25 cellular contexts compared by ENCODE assay signal in the genomic region with DNA sequence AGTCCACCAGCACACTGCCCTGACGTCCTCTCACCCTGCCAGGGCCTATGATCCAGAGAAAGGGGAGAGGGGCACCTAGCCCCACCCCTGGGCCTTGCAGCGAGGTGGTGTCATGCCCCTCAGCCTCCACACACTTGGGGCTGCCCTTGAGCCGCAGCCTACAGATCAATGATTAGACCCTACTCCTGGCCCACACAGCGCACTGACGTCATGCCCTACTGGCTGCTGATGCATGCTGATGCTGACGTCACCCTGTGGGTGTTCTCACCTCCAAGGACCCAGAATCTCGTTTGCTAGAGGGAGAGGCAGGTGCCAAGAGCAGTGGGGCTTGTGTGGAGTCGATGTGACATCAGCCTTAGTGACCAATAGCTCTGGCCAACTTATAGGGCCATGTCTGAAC. TPM values are rescaled to one million over a fixed set of nuclear protein-coding genes. Genes with fewer than 3 reads are reported as not detected.
DNase-seq lines count a peak whose midpoint lies in the region; ATAC-seq, FAIRE-seq and TF ChIP-seq lines count a peak whose summit lies in the region.
"Had no signal": no experiment of that assay in that cellular context is flagged by ENCODE, and none has a peak within 500 bp of the region (broad histone marks: within the 10 kb centered on the region; RNA-seq: fewer than 3 reads in every experiment).

No MANE protein-coding gene starts in this region.

- no peak overlapping the region for H2BK15ac ChIP-seq in neuronal stem cell (ENCODE audit: low read length)

- no peak overlapping the region for H4K8ac ChIP-seq in neuronal stem cell (ENCODE audit: low read depth, low read length)

- peak overlapping the region; percentile 19 for H3K18ac ChIP-seq in neuronal stem cell (ENCODE audit: low read length)

- H2BK120ac ChIP-seq in neuronal stem cell (ENCODE audit: low read depth, low read length) = no peak overlapping the region

- TF ChIP-seq CTCF in HFFc6 (IDR thresholded peaks at IDR 0.05) (no peak), GM12878 (IDR thresholded peaks at IDR 0.05 in 2 of 3, conservative IDR thresholded peaks at IDR 0.05 in 1 of 3; ENCODE audit: control insufficient read depth in 2 of 3, extremely low read depth in 1 of 3, insufficient read depth in 1 of 3, low read depth in 3 of 3, low read length in 3 of 3) (no peak), upper lobe of left lung (IDR thresholded peaks at IDR 0.05) (no peak), progenitor cell of endocrine pancreas (IDR thresholded peaks at IDR 0.05; ENCODE audit: unreplicated experiment) (no peak)

- no peak overlapping the region for H3K9ac ChIP-seq in GM12878 (ENCODE audit: control insufficient read depth, insufficient read depth, low read length)
- H3K9ac ChIP-seq in neuronal stem cell (ENCODE audit: low read depth, low read length, poor library complexity) = peak overlapping the region; percentile 70
- H3K9ac ChIP-seq: BLaER1 treated with 17β-estradiol and CSF1 and Interleukin-3, amounts not matched to agents 10 nM and 100 nM had no signal

- no peak overlapping the region for H3K4me3 ChIP-seq in GM12878
- H3K4me3 ChIP-seq in neuronal stem cell (ENCODE audit: low read length in 2 of 2) = no peak overlapping the region
- no peak overlapping the region for H3K4me3 ChIP-seq in upper lobe of left lung
- H3K4me3 ChIP-seq: BLaER1 treated with 17β-estradiol and CSF1 and Interleukin-3, amounts not matched to agents 10 nM and 100 nM had no signal

- no peak overlapping the region for H4K91ac ChIP-seq in neuronal stem cell (ENCODE audit: low read depth, low read length, poor library complexity)

- no peaks in the 10 kb centered on the region for H3K36me3 ChIP-seq in GM12878 (ENCODE audit: control insufficient read depth in 2 of 2, insufficient read depth in 2 of 2, low read length in 1 of 2)
- H3K36me3 ChIP-seq in neuronal stem cell (replicated peaks in 1 of 2; ENCODE audit: control insufficient read depth in 2 of 2, insufficient read depth in 2 of 2, low read length in 2 of 2) = no peaks in the 10 kb centered on the region
- no peaks in the 10 kb centered on the region for H3K36me3 ChIP-seq in upper lobe of left lung
- H3K36me3 ChIP-seq: BLaER1 treated with 17β-estradiol and CSF1 and Interleukin-3, amounts not matched to agents 10 nM and 100 nM had no signal

- BruUV-seq in GM12878 (replicated peaks; lab: Mats Ljungman, UMichigan) = no TSS peak

- H3K27ac ChIP-seq in GM12878 (ENCODE audit: control insufficient read depth, insufficient read depth) = no peak overlapping the region
- H3K27ac ChIP-seq in neuronal stem cell (replicated peaks; ENCODE audit: low read length) = no peak overlapping the region
- H3K27ac ChIP-seq in upper lobe of left lung = no peak overlapping the region
- H3K27ac ChIP-seq: BLaER1 treated with 17β-estradiol and CSF1 and Interleukin-3, amounts not matched to agents 10 nM and 100 nM had no signal

- no peak for TF ChIP-seq POLR2A in GM12878 (IDR thresholded peaks at IDR 0.05; ENCODE audit: low read depth, low read length)
- TF ChIP-seq POLR2A in upper lobe of left lung (IDR thresholded peaks at IDR 0.05) = no peak

- H3K27ac Mint-ChIP-seq in HFFc6 (0 out of 2 replicates have a peak overlapping the region, but pooled peaks have one; percentile 6), progenitor cell of endocrine pancreas (no peak overlapping the region)
- H3K27ac Mint-ChIP-seq: CD4-positive, alpha-beta T cell; IgD-negative memory B cell had no signal

- POLR2A ChIA-PET in GM12878 (lab: Charles Lee) = no interaction called here

- H3K27me3 ChIP-seq in GM12878 (replicated peaks in 1 of 2; ENCODE audit: control insufficient read depth in 2 of 2, insufficient read depth in 2 of 2, low read length in 1 of 2) = no peaks in the 10 kb centered on the region
- no peaks in the 10 kb centered on the region for H3K27me3 ChIP-seq in neuronal stem cell (ENCODE audit: control insufficient read depth in 3 of 3, insufficient read depth in 3 of 3, low read depth in 1 of 3, low read length in 3 of 3)
- no peaks in the 10 kb centered on the region for H3K27me3 ChIP-seq in upper lobe of left lung
- H3K27me3 ChIP-seq: BLaER1 treated with 17β-estradiol and CSF1 and Interleukin-3, amounts not matched to agents 10 nM and 100 nM had no signal

- TF ChIP-seq RAD21 in GM12878 (IDR thresholded peaks at IDR 0.05; ENCODE audit: insufficient read depth, low read depth, low read length) = no peak

- H3K79me1 ChIP-seq in neuronal stem cell (ENCODE audit: low read depth, low read length) = no peaks in the 10 kb centered on the region

- RAD21 ChIA-PET in GM12878 (lab: Charles Lee; ENCODE audit: unreplicated experiment) = no interaction called here

- H3K9me3 ChIP-seq in GM12878 (replicated peaks; ENCODE audit: control insufficient read depth, insufficient read depth, low read length) (no peaks in the 10 kb centered on the region), neuronal stem cell (replicated peaks in 1 of 2; ENCODE audit: control insufficient read depth in 2 of 2, insufficient read depth in 1 of 2, low read depth in 1 of 2, low read length in 2 of 2) (no peaks in the 10 kb centered on the region), upper lobe of left lung (no peaks in the 10 kb centered on the region)
- H3K9me3 ChIP-seq: BLaER1 treated with 17β-estradiol and CSF1 and Interleukin-3, amounts not matched to agents 10 nM and 100 nM had no signal

- H3K14ac ChIP-seq in neuronal stem cell (ENCODE audit: low read length) = peak overlapping the region; percentile 39

- H2BK5ac ChIP-seq in neuronal stem cell (ENCODE audit: low read length) = no peak overlapping the region

- peaks cover 5% of the 10 kb centered on the region; the same call in 1 of the 2 replicates for H3K36me3 Mint-ChIP-seq in HFFc6 (ENCODE audit: low read depth)
- no peaks in the 10 kb centered on the region for H3K36me3 Mint-ChIP-seq in progenitor cell of endocrine pancreas (ENCODE audit: insufficient read depth)

- SMC1A ChIA-PET in GM12878 (lab: Charles Lee; ENCODE audit: uncharacterized antibody, unreplicated experiment) = no interaction called here

- H2AFZ ChIP-seq in GM12878 (ENCODE audit: control insufficient read depth, low read depth, low read length) (no peak overlapping the region), neuronal stem cell (ENCODE audit: low read length) (no peak overlapping the region)

- 39% methylated on average over 8 of the region's 8 CpGs for WGBS in GM12878 (ENCODE audit: insufficient coverage, insufficient replicate concordance, low lambda C conversion rate, missing lambda C conversion rate)
- no CpG with 5 or more reads among the region's 8 CpGs for WGBS in neuronal stem cell (ENCODE audit: extremely low coverage in 2 of 2, insufficient read length in 2 of 2, insufficient replicate concordance in 1 of 2), 2 donors
- WGBS in upper lobe of left lung, 2 donors = 87 to 90% methylated on average over 5 to 8 of the region's 8 CpGs

- H3K23ac ChIP-seq in neuronal stem cell (ENCODE audit: low read depth, low read length, poor library complexity) = no peak overlapping the region

- H3K4me2 ChIP-seq in GM12878 (ENCODE audit: control insufficient read depth, insufficient read depth) (no peak overlapping the region), neuronal stem cell (ENCODE audit: insufficient read depth, low read length, poor library complexity, severe bottlenecking) (no peak overlapping the region)
- H3K4me2 ChIP-seq: BLaER1 treated with 17β-estradiol and CSF1 and Interleukin-3, amounts not matched to agents 10 nM and 100 nM had no signal

- ATAC-seq in GM12878 (peak; percentile 15; the same call in 1 of the 3 replicates), upper lobe of left lung (ENCODE audit: low FRiP score in 2 of 2) (peak; percentile 10 to 53)
- ATAC-seq: PC-3, SK-N-SH treated with all-trans-retinoic acid at 6 μM for 48 hours had no signal

- CTCF ChIA-PET in GM12878 (lab: Yijun Ruan, JAX) = interaction anchor here (0.6 kb wide), 1 partner anchor 10 kb away, joined by 3 read pairs; no protein-coding TSS in a partner anchor

- H3K9me3 Mint-ChIP-seq in HFFc6 = peaks cover 4% of the 10 kb centered on the region; the same call in 1 of the 2 replicates
- no peaks in the 10 kb centered on the region for H3K9me3 Mint-ChIP-seq in progenitor cell of endocrine pancreas (ENCODE audit: low read depth)
- H3K9me3 Mint-ChIP-seq: CD4-positive, alpha-beta T cell; IgD-negative memory B cell had no signal

- H3K27me3 Mint-ChIP-seq in HFFc6 (ENCODE audit: insufficient read depth) = no peaks in the 10 kb centered on the region
- H3K27me3 Mint-ChIP-seq in progenitor cell of endocrine pancreas = no peaks in the 10 kb centered on the region
- H3K27me3 Mint-ChIP-seq: CD4-positive, alpha-beta T cell; IgD-negative memory B cell had no signal

- no peaks in the 10 kb centered on the region for H3K79me2 ChIP-seq in GM12878 (ENCODE audit: control insufficient read depth, insufficient read depth, low read length)

- no peak for FAIRE-seq in GM12878 (lab: Jason Lieb, UNC)
- FAIRE-seq: A204.1, H54 had no signal

- H4K20me1 ChIP-seq in GM12878 (ENCODE audit: control insufficient read depth, insufficient read depth) = no peaks in the 10 kb centered on the region
- H4K20me1 ChIP-seq: BLaER1 treated with 17β-estradiol and CSF1 and Interleukin-3, amounts not matched to agents 10 nM and 100 nM had no signal

- TF ChIP-seq EP300 in GM12878 (IDR thresholded peaks at IDR 0.05; ENCODE audit: borderline replicate concordance in 1 of 2, control insufficient read depth in 1 of 2, low read depth in 2 of 2, low read length in 2 of 2) = no peak
- no peak for TF ChIP-seq EP300 in upper lobe of left lung (IDR thresholded peaks at IDR 0.05)

- DNase-seq in HFFc6 (no peak), GM12878 (ENCODE audit: low read depth, low spot score) (no peak), neuronal stem cell (ENCODE audit: low spot score) (no peak), upper lobe of left lung (peak in 1 of 2 donors; percentile 32), SW 1271 (lab: John Stamatoyannopoulos, UW) (no peak), progenitor cell of endocrine pancreas (ENCODE audit: low spot score, unreplicated experiment) (no peak)
- no peak for DNase-seq in stimulated activated CD4-positive, alpha-beta T cell treated with anti-CD3 and anti-CD28 coated beads, Interleukin-2, amount 100 ng/mL, for 24 hours
- DNase-seq: CD4-positive, alpha-beta T cell; COR-L47; DMS53; NCI-H1092; NCI-H1417 treated with DMSO at 0.1 percent for 48 hours; NCI-H187; NCI-H2081 treated with DMSO at 0.1 percent for 48 hours; NCI-H2171 treated with DMSO at 0.1 percent for 48 hours; NCI-H345; NCI-H510A treated with DMSO at 0.1 percent for 48 hours; PC-3 had no signal

- no peak overlapping the region for H3K4ac ChIP-seq in neuronal stem cell (ENCODE audit: low read length)

- H2AK5ac ChIP-seq in neuronal stem cell (ENCODE audit: low read depth, low read length) = no peak overlapping the region

- H3K4me1 ChIP-seq in GM12878 (ENCODE audit: control insufficient read depth, insufficient read depth, low read length) = no peaks in the 10 kb centered on the region
- H3K4me1 ChIP-seq in neuronal stem cell (ENCODE audit: control insufficient read depth in 2 of 2, insufficient read depth in 1 of 2, low read depth in 1 of 2, low read length in 2 of 2) = peaks cover 0 to 3% of the 10 kb centered on the region in 2 donors
- H3K4me1 ChIP-seq in upper lobe of left lung = no peaks in the 10 kb centered on the region

- in situ Hi-C loops in GM12878 (cut with MboI) = no loop called here

- no peak overlapping the region for H2BK12ac ChIP-seq in neuronal stem cell (ENCODE audit: low read length)

- H3K4me1 Mint-ChIP-seq in HFFc6 (ENCODE audit: low read depth) = peaks cover 72% of the 10 kb centered on the region
- peaks cover 19% of the 10 kb centered on the region for H3K4me1 Mint-ChIP-seq in progenitor cell of endocrine pancreas (ENCODE audit: low read depth)

- H3K4me3 Mint-ChIP-seq in HFFc6 = no peak overlapping the region
- no peak overlapping the region for H3K4me3 Mint-ChIP-seq in progenitor cell of endocrine pancreas (ENCODE audit: low read depth)
- H3K4me3 Mint-ChIP-seq: CD4-positive, alpha-beta T cell; IgD-negative memory B cell had no signal

- intact Hi-C loops in GM12878 (cut with micrococcal nuclease; ENCODE audit: unreplicated experiment) = no loop called here

RNA-seq across cellular contexts. Expression of a gene that starts 18.0 kb away (rescaled TPM):
- total RNA-seq in HFFc6 (2021; fragmentation: NEBNext Ultra II Directional; extraction: Animal tissue kit (Norgen Biotek cat#: 25700)) = under 1 TPM in 3 of 6 experiments, not detected in 3; 0.14 to 0.22 (median 0.17) TPM
- not detected in 2 replicates for total RNA-seq in GM12878 (2013; cell fraction: nucleolus; rRNA removed)
- total RNA-seq in GM12878 (2014; rRNA removed) (not detected in 2 replicates), GM12878 (2014; rRNA removed; fragmentation: Illumina TruSeq; extraction: Trizol) (not detected in 2 replicates), GM12878 (2021) (not detected in 2 replicates), upper lobe of left lung (not detected), progenitor cell of endocrine pancreas (0.50 and 1.00 TPM in 2 replicates)
- not detected for polyA plus RNA-seq in GM12878 (2011; ENCODE audit: low read depth)
- polyA plus RNA-seq in GM12878 (2011; rRNA removed) (not detected in 2 replicates), GM12878 (2014; fragmentation: Illumina TruSeq; extraction: Trizol) (0.04 TPM in 1 of 2 replicates, not detected in the other), GM12878 (2014; fragmentation: Nextera tagmentation; extraction: Ambion mirVana) (under 1 TPM in 1 of 2 experiments, not detected in 1; 0.18 TPM), GM12878 (2014; rRNA removed) (not detected in 2 replicates), GM12878 (2016; fragmentation: Nextera tagmentation; extraction: Ambion mirVana) (not detected)
- not detected in 2 replicates for polyA plus RNA-seq in GM12878 (2011; cell fraction: cytosol; rRNA removed)
- polyA plus RNA-seq in GM12878 (2011; cell fraction: nucleus; rRNA removed) = not detected in 2 replicates
- not detected in 2 replicates for polyA plus RNA-seq in GM12878 (2012)
- not detected in 2 replicates for polyA minus RNA-seq in GM12878 (2011; rRNA and poly(A)+ RNA removed)
- polyA minus RNA-seq in GM12878 (2011; cell fraction: cytosol; rRNA and poly(A)+ RNA removed) = not detected in 2 replicates
- not detected in 2 replicates for polyA minus RNA-seq in GM12878 (2011; cell fraction: nucleus; rRNA and poly(A)+ RNA removed)
- polyA plus RNA-seq in neuronal stem cell (2013, experiment 1 of 2) = not detected
- polyA plus RNA-seq in neuronal stem cell (2013, experiment 2 of 2) = not detected
- total RNA-seq: CD4-positive, alpha-beta T cell; G401 had no signal
- polyA plus RNA-seq: AG04450 had no signal
